In genomic region chr3:10738688-10739372, GRCh38 we compare ENCODE assay signal across 1 cellular context.
TF ChIP-seq lines count a peak whose summit lies in the region.

No MANE protein-coding gene starts in this region.

TF ChIP-seq in WTC11, 78 proteins besides CTCF, POLR2A, EP300 and RAD21 (continued from another document):
- TF ChIP-seq HMGXB4 (CRISPR knock-in tag; IDR thresholded peaks at IDR 0.05) (peak; percentile 89), SP1 (CRISPR knock-in tag; conservative IDR thresholded peaks at IDR 0.05) (no peak), FOXP1 (CRISPR knock-in tag; IDR thresholded peaks at IDR 0.05; ENCODE audit: borderline replicate concordance) (0 out of 2 replicates have a peak, but pooled peaks have one; percentile 20), TP53 (CRISPR knock-in tag; IDR thresholded peaks at IDR 0.05) (no peak), E2F5 (CRISPR knock-in tag; IDR thresholded peaks at IDR 0.05) (no peak), MYBL2 (CRISPR knock-in tag; IDR thresholded peaks at IDR 0.05) (no peak), ELF4 (CRISPR knock-in tag; IDR thresholded peaks at IDR 0.05; ENCODE audit: low read depth) (no peak), ZNF423 (CRISPR knock-in tag; IDR thresholded peaks at IDR 0.05) (no peak), ZNF317 (CRISPR knock-in tag; IDR thresholded peaks at IDR 0.05; ENCODE audit: borderline replicate concordance, low read depth) (0 out of 2 replicates have a peak, but pooled peaks have one; percentile 52), MXD4 (CRISPR knock-in tag; IDR thresholded peaks at IDR 0.05; ENCODE audit: borderline replicate concordance) (no peak), NR1H2 (CRISPR knock-in tag; IDR thresholded peaks at IDR 0.05) (no peak), CBFB (CRISPR knock-in tag; IDR thresholded peaks at IDR 0.05; ENCODE audit: low read depth) (no peak), CREM (CRISPR knock-in tag; IDR thresholded peaks at IDR 0.05) (no peak), HMGA2 (CRISPR knock-in tag; IDR thresholded peaks at IDR 0.05) (no peak), EMX1 (CRISPR knock-in tag; IDR thresholded peaks at IDR 0.05) (no peak), CDX4 (CRISPR knock-in tag; IDR thresholded peaks at IDR 0.05; ENCODE audit: borderline replicate concordance) (no peak), JUN (CRISPR knock-in tag; IDR thresholded peaks at IDR 0.05) (no peak), SMAD3 (CRISPR knock-in tag; IDR thresholded peaks at IDR 0.05; ENCODE audit: borderline replicate concordance) (no peak), NR2C2 (CRISPR knock-in tag; IDR thresholded peaks at IDR 0.05) (no peak), ESRRA (CRISPR knock-in tag; IDR thresholded peaks at IDR 0.05; ENCODE audit: borderline replicate concordance) (no peak)
- TF ChIP-seq, protein P1, sequence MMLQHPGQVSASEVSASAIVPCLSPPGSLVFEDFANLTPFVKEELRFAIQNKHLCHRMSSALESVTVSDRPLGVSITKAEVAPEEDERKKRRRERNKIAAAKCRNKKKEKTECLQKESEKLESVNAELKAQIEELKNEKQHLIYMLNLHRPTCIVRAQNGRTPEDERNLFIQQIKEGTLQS (CRISPR knock-in tag; conservative IDR thresholded peaks at IDR 0.05), result no peak
- TF ChIP-seq, protein P2, sequence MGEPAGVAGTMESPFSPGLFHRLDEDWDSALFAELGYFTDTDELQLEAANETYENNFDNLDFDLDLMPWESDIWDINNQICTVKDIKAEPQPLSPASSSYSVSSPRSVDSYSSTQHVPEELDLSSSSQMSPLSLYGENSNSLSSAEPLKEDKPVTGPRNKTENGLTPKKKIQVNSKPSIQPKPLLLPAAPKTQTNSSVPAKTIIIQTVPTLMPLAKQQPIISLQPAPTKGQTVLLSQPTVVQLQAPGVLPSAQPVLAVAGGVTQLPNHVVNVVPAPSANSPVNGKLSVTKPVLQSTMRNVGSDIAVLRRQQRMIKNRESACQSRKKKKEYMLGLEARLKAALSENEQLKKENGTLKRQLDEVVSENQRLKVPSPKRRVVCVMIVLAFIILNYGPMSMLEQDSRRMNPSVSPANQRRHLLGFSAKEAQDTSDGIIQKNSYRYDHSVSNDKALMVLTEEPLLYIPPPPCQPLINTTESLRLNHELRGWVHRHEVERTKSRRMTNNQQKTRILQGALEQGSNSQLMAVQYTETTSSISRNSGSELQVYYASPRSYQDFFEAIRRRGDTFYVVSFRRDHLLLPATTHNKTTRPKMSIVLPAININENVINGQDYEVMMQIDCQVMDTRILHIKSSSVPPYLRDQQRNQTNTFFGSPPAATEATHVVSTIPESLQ (CRISPR knock-in tag; IDR thresholded peaks at IDR 0.05), result no peak
- TF ChIP-seq, protein P3, sequence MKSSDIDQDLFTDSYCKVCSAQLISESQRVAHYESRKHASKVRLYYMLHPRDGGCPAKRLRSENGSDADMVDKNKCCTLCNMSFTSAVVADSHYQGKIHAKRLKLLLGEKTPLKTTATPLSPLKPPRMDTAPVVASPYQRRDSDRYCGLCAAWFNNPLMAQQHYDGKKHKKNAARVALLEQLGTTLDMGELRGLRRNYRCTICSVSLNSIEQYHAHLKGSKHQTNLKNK (CRISPR knock-in tag; IDR thresholded peaks at IDR 0.05), result no peak
